ENCODE assay signal across 21 cellular contexts in the genomic region with DNA sequence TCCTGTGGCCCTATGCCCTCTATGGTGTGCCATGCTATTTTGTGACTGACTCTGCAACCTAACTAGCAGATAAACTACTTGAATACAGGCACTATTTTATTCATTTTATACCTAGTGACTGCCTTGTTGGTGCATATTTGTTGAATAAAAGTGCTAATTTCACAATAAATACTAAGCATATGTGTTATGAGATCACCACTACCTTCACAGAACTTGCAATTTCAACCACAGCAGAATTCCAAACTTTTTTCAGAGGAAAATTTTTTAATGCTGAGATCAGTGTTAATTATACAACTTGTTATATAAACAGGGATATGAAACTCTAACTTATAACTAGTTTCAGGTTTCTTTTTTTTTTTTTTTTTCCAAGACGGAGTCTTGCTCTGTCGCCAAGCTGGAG.
DNase-seq lines count a peak whose midpoint lies in the region; ATAC-seq and TF ChIP-seq lines count a peak whose summit lies in the region.
"Had no signal": no experiment of that assay in that cellular context is flagged by ENCODE, and none has a peak within 500 bp of the region (broad histone marks: within the 10 kb centered on the region; RNA-seq: fewer than 3 reads in every experiment).

No MANE protein-coding gene starts in this region.

- no peaks in the 10 kb centered on the region for H3K27me3 Mint-ChIP-seq in activated B cell treated with CpG ODN at 0.5 μM for 24 hours
- H3K27me3 Mint-ChIP-seq: activated CD4-positive, alpha-beta memory T cell treated with anti-CD3 and anti-CD28 coated beads, Interleukin-2, amount 10 ng/mL, durations not matched to agents 7 days and 5 days; activated naive CD4-positive, alpha-beta T cell treated with anti-CD3 and anti-CD28 coated beads, Interleukin-2, amount 50 U/mL, for 24 hours; brain; IgD-negative memory B cell; stimulated activated memory B cell treated with anti-CD40 and anti-IgM and Interleukin-4, amounts not matched to agents 10 μg/mL and 1 μg/mL and 100 μg/mL, for 72 hours had no signal

- CTCF ChIA-PET in activated B cell treated with CpG ODN at 0.5 μM for 24 hours (lab: Charles Lee), result no interaction called here

- peaks cover 21 to 37% of the 10 kb centered on the region in 2 donors for H3K4me1 ChIP-seq in thoracic aorta (ENCODE audit: control insufficient read depth in 1 of 2, low read depth in 2 of 2)
- H3K4me1 ChIP-seq: BE2C had no signal

- no peaks in the 10 kb centered on the region for H3K9me3 ChIP-seq in thoracic aorta
- H3K9me3 ChIP-seq: BE2C, neutrophil had no signal

- no peaks in the 10 kb centered on the region for H3K9me3 Mint-ChIP-seq in activated B cell treated with CpG ODN at 0.5 μM for 24 hours
- H3K9me3 Mint-ChIP-seq: activated CD4-positive, alpha-beta memory T cell treated with anti-CD3 and anti-CD28 coated beads, Interleukin-2, amount 10 ng/mL, durations not matched to agents 7 days and 5 days had no signal

- peak overlapping the region; percentile 36 for H3K27ac Mint-ChIP-seq in activated B cell treated with CpG ODN at 0.5 μM for 24 hours
- H3K27ac Mint-ChIP-seq: activated CD4-positive, alpha-beta memory T cell treated with anti-CD3 and anti-CD28 coated beads, Interleukin-2, amount 10 ng/mL, durations not matched to agents 7 days and 5 days; activated naive CD4-positive, alpha-beta T cell treated with anti-CD3 and anti-CD28 coated beads, Interleukin-2, amount 50 U/mL, for 24 hours; brain; IgD-negative memory B cell; stimulated activated memory B cell treated with anti-CD40 and anti-IgM and Interleukin-4, amounts not matched to agents 10 μg/mL and 1 μg/mL and 100 μg/mL, for 72 hours had no signal

- DNase-seq in GM03348 (ENCODE audit: low spot score) (peak; percentile 54), activated B cell treated with CpG ODN at 0.5 μM for 24 hours (no peak), fibroblast of the aortic adventitia (ENCODE audit: low read depth) (peak; percentile 46), thoracic aorta (ENCODE audit: low spot score) (no peak), UCSD-AML1 (lab: John Stamatoyannopoulos, UW; ENCODE audit: unreplicated experiment) (no peak), T-helper 1 cell (no peak)
- DNase-seq: activated CD4-positive, alpha-beta memory T cell treated with anti-CD3 and anti-CD28 coated beads, Interleukin-2, amount 10 ng/mL, durations not matched to agents 7 days and 5 days; activated T-cell treated with anti-CD3 and anti-CD28 coated beads, Interleukin-2, amount 50 U/mL, for 48 hours; BE2C; GF-D8; glutamatergic neuron; left ventricle myocardium superior; NCI-H82; SIG-M5; tibial artery had no signal

- TF ChIP-seq CTCF in activated B cell treated with CpG ODN at 0.5 μM for 24 hours (IDR thresholded peaks at IDR 0.05), result no peak
- no peak for TF ChIP-seq CTCF in fibroblast of the aortic adventitia (IDR thresholded peaks at IDR 0.05; ENCODE audit: insufficient read depth, low read length)
- no peak for TF ChIP-seq CTCF in thoracic aorta (IDR thresholded peaks at IDR 0.05)

- peak overlapping the region; percentile 28 to 30 for H3K27ac ChIP-seq in thoracic aorta
- H3K27ac ChIP-seq: tibial artery had no signal

- intact Hi-C loops in activated B cell treated with CpG ODN at 0.5 μM for 24 hours (cut with micrococcal nuclease), result no loop called here

- H3K4me1 Mint-ChIP-seq in activated B cell treated with CpG ODN at 0.5 μM for 24 hours, result peaks cover 32% of the 10 kb centered on the region
- H3K4me1 Mint-ChIP-seq: brain had no signal

- no peaks in the 10 kb centered on the region for H3K36me3 ChIP-seq in thoracic aorta
- H3K36me3 ChIP-seq: BE2C had no signal

- H3K4me3 ChIP-seq in fibroblast of the aortic adventitia (ENCODE audit: low read depth, low read length) (no peak overlapping the region), thoracic aorta (no peak overlapping the region)
- H3K4me3 ChIP-seq: tibial artery had no signal

- ATAC-seq in activated B cell treated with CpG ODN at 0.5 μM for 24 hours (ENCODE audit: low read depth) (no peak), thoracic aorta (ENCODE audit: insufficient number of reproducible peaks, low FRiP score, low read depth) (no peak), HG03280 (IDR thresholded peaks at IDR 0.05; ENCODE audit: unreplicated experiment) (no peak)
- ATAC-seq: left ventricle myocardium superior; stimulated activated memory B cell treated with anti-CD40 and anti-IgM and Interleukin-4, amounts not matched to agents 10 μg/mL and 1 μg/mL and 100 μg/mL, for 72 hours had no signal

- H3K4me3 Mint-ChIP-seq in activated B cell treated with CpG ODN at 0.5 μM for 24 hours, result no peak overlapping the region
- H3K4me3 Mint-ChIP-seq: activated CD4-positive, alpha-beta memory T cell treated with anti-CD3 and anti-CD28 coated beads, Interleukin-2, amount 10 ng/mL, durations not matched to agents 7 days and 5 days; activated naive CD4-positive, alpha-beta T cell treated with anti-CD3 and anti-CD28 coated beads, Interleukin-2, amount 50 U/mL, for 24 hours; brain; IgD-negative memory B cell; stimulated activated memory B cell treated with anti-CD40 and anti-IgM and Interleukin-4, amounts not matched to agents 10 μg/mL and 1 μg/mL and 100 μg/mL, for 72 hours had no signal

- POLR2A ChIA-PET in activated B cell treated with CpG ODN at 0.5 μM for 24 hours (lab: Charles Lee), result no interaction called here

- no peaks in the 10 kb centered on the region for H3K27me3 ChIP-seq in thoracic aorta (replicated peaks; ENCODE audit: insufficient read depth)
- H3K27me3 ChIP-seq: BE2C, neutrophil, tibial artery had no signal

- H3K36me3 Mint-ChIP-seq in activated B cell treated with CpG ODN at 0.5 μM for 24 hours (ENCODE audit: low read depth), result peaks cover 87% of the 10 kb centered on the region

Comparison
In these comparisons a context has a peak if more than half of its experiments do, and no peak if none do; other contexts are left out.
1. DNase-seq: peak in GM03348 (single experiment) and fibroblast of the aortic adventitia (single experiment); none in activated B cell treated with CpG ODN at 0.5 μM for 24 hours (single experiment), thoracic aorta (single experiment), UCSD-AML1 (single experiment) and T-helper 1 cell (0 of 5).